ENCODE assay signal across 13 cellular contexts in the genomic region with DNA sequence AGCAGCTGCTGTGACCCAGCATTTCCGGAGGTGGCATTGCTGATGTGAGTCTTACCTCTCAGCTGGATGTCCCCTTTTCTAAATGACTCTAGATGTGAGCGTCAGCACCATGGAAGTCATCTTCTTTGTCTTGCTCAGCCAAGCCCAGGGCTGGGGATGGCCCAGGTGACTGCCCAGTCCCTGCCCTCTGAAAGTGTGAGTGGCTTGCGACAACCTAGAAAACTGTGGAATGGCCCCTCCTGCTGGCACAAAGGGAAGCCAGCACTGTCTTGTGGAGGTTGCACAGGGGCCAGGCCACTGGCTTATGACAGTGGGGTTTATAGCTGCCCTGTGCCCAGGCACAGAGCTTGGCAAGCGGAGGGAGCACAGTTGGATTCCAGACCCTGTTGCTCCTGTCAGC. TPM values are rescaled to one million over a fixed set of nuclear protein-coding genes. Genes with fewer than 3 reads are reported as not detected.
DNase-seq lines count a peak whose midpoint lies in the region; TF ChIP-seq lines count a peak whose summit lies in the region.
"Had no signal": no experiment of that assay in that cellular context is flagged by ENCODE, and none has a peak within 500 bp of the region (broad histone marks: within the 10 kb centered on the region; RNA-seq: fewer than 3 reads in every experiment).

No MANE protein-coding gene starts in this region.

- no peak overlapping the region for H3K4me3 Mint-ChIP-seq in HFFc6
- no peak overlapping the region for H3K4me3 Mint-ChIP-seq in nephron progenitor cell
- H3K4me3 Mint-ChIP-seq: memory B cell; stimulated activated memory B cell treated with anti-CD40 and anti-IgM and Interleukin-4, amounts not matched to agents 10 μg/mL and 1 μg/mL and 100 μg/mL, for 72 hours had no signal

- H3K27me3 Mint-ChIP-seq in HFFc6 (ENCODE audit: insufficient read depth) (peaks cover 31% of the 10 kb centered on the region), nephron progenitor cell (ENCODE audit: low read depth, poor library complexity) (peaks cover 11% of the 10 kb centered on the region)

- peak; percentile 64 for TF ChIP-seq CTCF in HFFc6 (IDR thresholded peaks at IDR 0.05)
- TF ChIP-seq CTCF in nephron progenitor cell (IDR thresholded peaks at IDR 0.05), result no peak

- DNase-seq in DMS53 (lab: John Stamatoyannopoulos, UW) (peak; percentile 43), DMS53 treated with DMSO at 0.1 percent for 48 hours (lab: John Stamatoyannopoulos, UW; ENCODE audit: unreplicated experiment) (no peak), HFFc6 (no peak), medulla oblongata (ENCODE audit: extremely low spot score) (peak; percentile 42), nephron progenitor cell (no peak)
- no peak for DNase-seq in stimulated activated CD4-positive, alpha-beta T cell treated with anti-CD3 and anti-CD28 coated beads, Interleukin-4, amount 100 ng/mL, for 24 hours
- no peak for DNase-seq in activated CD8-positive, alpha-beta memory T cell treated with anti-CD3 and anti-CD28 coated beads, Interleukin-2, amount 50 U/mL, for 48 hours
- DNase-seq: activated CD4-positive, alpha-beta T cell treated with anti-CD3 and anti-CD28 coated beads for 48 hours; NCI-H1694 treated with DMSO at 0.1 percent for 48 hours had no signal

- H3K9me3 Mint-ChIP-seq in HFFc6, result no peaks in the 10 kb centered on the region
- H3K9me3 Mint-ChIP-seq in nephron progenitor cell, result no peaks in the 10 kb centered on the region
- H3K9me3 Mint-ChIP-seq: memory B cell; stimulated activated memory B cell treated with anti-CD40 and anti-IgM and Interleukin-4, amounts not matched to agents 10 μg/mL and 1 μg/mL and 100 μg/mL, for 72 hours had no signal

- H3K27ac Mint-ChIP-seq in HFFc6 (no peak overlapping the region), nephron progenitor cell (no peak overlapping the region)
- H3K27ac Mint-ChIP-seq: memory B cell; stimulated activated memory B cell treated with anti-CD40 and anti-IgM and Interleukin-4, amounts not matched to agents 10 μg/mL and 1 μg/mL and 100 μg/mL, for 72 hours had no signal

- H3K36me3 Mint-ChIP-seq in HFFc6 (ENCODE audit: low read depth) (no peaks in the 10 kb centered on the region), nephron progenitor cell (ENCODE audit: low read depth) (peaks cover 5% of the 10 kb centered on the region)
- H3K36me3 Mint-ChIP-seq: memory B cell; stimulated activated memory B cell treated with anti-CD40 and anti-IgM and Interleukin-4, amounts not matched to agents 10 μg/mL and 1 μg/mL and 100 μg/mL, for 72 hours had no signal

- no peaks in the 10 kb centered on the region; the same call in 1 of the 2 replicates for H3K4me1 Mint-ChIP-seq in HFFc6 (ENCODE audit: low read depth)
- peaks cover 44% of the 10 kb centered on the region for H3K4me1 Mint-ChIP-seq in nephron progenitor cell
- H3K4me1 Mint-ChIP-seq: memory B cell; stimulated activated memory B cell treated with anti-CD40 and anti-IgM and Interleukin-4, amounts not matched to agents 10 μg/mL and 1 μg/mL and 100 μg/mL, for 72 hours had no signal

- H3K27ac ChIP-seq in angular gyrus (ENCODE audit: low read depth, low read length), result peak overlapping the region; percentile 67
- H3K27ac ChIP-seq: skin epidermis had no signal

RNA-seq across cellular contexts. Expression of gene TUB, which starts 6.2 kb away (rescaled TPM):
- 10 to 100 TPM in 1 of 6 experiments, 1 to 10 TPM in 5; 1.7 to 10.1 (median 1.8) TPM for total RNA-seq in HFFc6 (2021; fragmentation: NEBNext Ultra II Directional; extraction: Animal tissue kit (Norgen Biotek cat#: 25700))

Comparison
In these comparisons a context has a peak if more than half of its experiments do, and no peak if none do; other contexts are left out.
1. DNase-seq: peak in DMS53 (single experiment) and medulla oblongata (single experiment); none in DMS53 treated with DMSO at 0.1 percent for 48 hours (single experiment), HFFc6 (single experiment), stimulated activated CD4-positive, alpha-beta T cell treated with anti-CD3 and anti-CD28 coated beads, Interleukin-4, amount 100 ng/mL, for 24 hours (single experiment), activated CD8-positive, alpha-beta memory T cell treated with anti-CD3 and anti-CD28 coated beads, Interleukin-2, amount 50 U/mL, for 48 hours (single experiment) and nephron progenitor cell (single experiment).